29 cellular contexts compared by ENCODE assay signal in genomic region chr11:128894296-128894681, GRCh38. TPM values are rescaled to one million over a fixed set of nuclear protein-coding genes. Genes with fewer than 3 reads are reported as not detected.
DNase-seq lines count a peak whose midpoint lies in the region; ATAC-seq and TF ChIP-seq lines count a peak whose summit lies in the region.
"Had no signal": no experiment of that assay in that cellular context is flagged by ENCODE, and none has a peak within 500 bp of the region (broad histone marks: within the 10 kb centered on the region; RNA-seq: fewer than 3 reads in every experiment).

No MANE protein-coding gene starts in this region.

- peaks cover 8% of the 10 kb centered on the region; the same call in 1 of the 2 replicates for H3F3A ChIP-seq in MM.1S (ENCODE audit: insufficient read depth, low read length)

- ATAC-seq in heart left ventricle (no peak), HG02678 (IDR thresholded peaks at IDR 0.05; ENCODE audit: unreplicated experiment) (peak; percentile 7), gastroesophageal sphincter (no peak)
- ATAC-seq: CD8-positive, alpha-beta T cell had no signal

- H3K79me2 ChIP-seq in MM.1S (ENCODE audit: low read length) (no peaks in the 10 kb centered on the region), parathyroid adenoma (no peaks in the 10 kb centered on the region)

- H4K20me1 ChIP-seq in MM.1S (ENCODE audit: insufficient read depth, low read length): no peaks in the 10 kb centered on the region

- H3K4me1 ChIP-seq in heart left ventricle (peaks cover 0 to 73% (median 38%) of the 10 kb centered on the region in 12 donors), MM.1S (ENCODE audit: low read length) (peaks cover 23% of the 10 kb centered on the region), parathyroid adenoma (peaks cover 6% of the 10 kb centered on the region), gastroesophageal sphincter (peaks cover 0 to 25% (median 0%) of the 10 kb centered on the region in 3 donors)

- no peak for DNase-seq in heart left ventricle
- no peak for DNase-seq in cardiac septum (ENCODE audit: low spot score)
- DNase-seq in MM.1S: no peak
- DNase-seq in HK-2 (ENCODE audit: unreplicated experiment): no peak
- no peak for DNase-seq in lower leg skin (ENCODE audit: low spot score in 2 of 2)
- DNase-seq: activated CD4-positive, alpha-beta T cell treated with anti-CD3 and anti-CD28 coated beads, Interleukin-2, amount 50 U/mL, for 48 hours; activated CD8-positive, alpha-beta memory T cell treated with anti-CD3 and anti-CD28 coated beads, Interleukin-2, amount 50 U/mL, for 4 hours; activated naive CD4-positive, alpha-beta T cell treated with anti-CD3 and anti-CD28 coated beads, Interleukin-2, amount 50 U/mL, for 16 hours; anterior cingulate cortex; CD8-positive, alpha-beta T cell; central memory CD4-positive, alpha-beta T cell; DMS 273 treated with DMSO at 0.1 percent for 48 hours; foreskin keratinocyte; NCI-H1436 treated with DMSO at 0.1 percent for 48 hours; NCI-H446 treated with DMSO at 0.1 percent for 48 hours; NCI-H82; nucleus accumbens; stimulated activated CD4-positive, alpha-beta T cell treated with anti-CD3 and anti-CD28 coated beads, Interleukin-1b, Interleukin-23, amount 100 ng/mL, for 48 hours; stimulated activated CD8-positive, alpha-beta memory T cell treated with anti-CD3 and anti-CD28 coated beads, Interleukin-4, amount 100 ng/mL, for 48 hours had no signal

- intact Hi-C loops in heart left ventricle (cut with DNase I) (no loop called here), cardiac septum (cut with DNase I) (no loop called here), lower leg skin (cut with DNase I; ENCODE audit: low total_unique reads) (no loop called here)

- TF ChIP-seq EP300 in gastroesophageal sphincter (IDR thresholded peaks at IDR 0.05): no peak

- H3K4me3 ChIP-seq in heart left ventricle (no peak overlapping the region), MM.1S (ENCODE audit: low read length) (no peak overlapping the region), parathyroid adenoma (ENCODE audit: low read depth, low read length) (no peak overlapping the region), gastroesophageal sphincter (no peak overlapping the region), lower leg skin (ENCODE audit: low read depth, poor library complexity, severe bottlenecking) (no peak overlapping the region)
- H3K4me3 ChIP-seq: esophagus muscularis mucosa, transverse colon had no signal

- peak overlapping the region; percentile 83; the same call in 1 of the 2 replicates for H3K4me2 ChIP-seq in MM.1S (ENCODE audit: low read depth, low read length)
- peak overlapping the region; percentile 38 for H3K4me2 ChIP-seq in parathyroid adenoma (ENCODE audit: low read length)
- H3K4me2 ChIP-seq: KMS-11 had no signal

- TF ChIP-seq CTCF in heart left ventricle (IDR thresholded peaks at IDR 0.05) (no peak), MM.1S (IDR thresholded peaks at IDR 0.05; ENCODE audit: low read length) (no peak), parathyroid adenoma (IDR thresholded peaks at IDR 0.05) (no peak), gastroesophageal sphincter (IDR thresholded peaks at IDR 0.05) (no peak), lower leg skin (IDR thresholded peaks at IDR 0.05) (no peak)

- TF ChIP-seq POLR2A in heart left ventricle (IDR thresholded peaks at IDR 0.05) (no peak), gastroesophageal sphincter (IDR thresholded peaks at IDR 0.05) (no peak), lower leg skin (IDR thresholded peaks at IDR 0.05) (no peak)

- H3K27ac ChIP-seq in heart left ventricle (peak overlapping the region in 11 of 12 donors; percentile 27 to 86 (median 74)), MM.1S (ENCODE audit: low read length) (peak overlapping the region; percentile 69; the same call in 1 of the 2 replicates), parathyroid adenoma (no peak overlapping the region), gastroesophageal sphincter (no peak overlapping the region)
- H3K27ac ChIP-seq: esophagus muscularis mucosa, foreskin keratinocyte, KMS-11, transverse colon had no signal

- H3K9ac ChIP-seq in MM.1S (ENCODE audit: low read length) (no peak overlapping the region), parathyroid adenoma (no peak overlapping the region)
- H3K9ac ChIP-seq: KMS-11 had no signal

- H3K27me3 ChIP-seq in heart left ventricle: peaks cover 0 to 23% (median 4%) of the 10 kb centered on the region in 9 donors
- no peaks in the 10 kb centered on the region for H3K27me3 ChIP-seq in MM.1S (replicated peaks; ENCODE audit: insufficient read depth, low read length)
- H3K27me3 ChIP-seq in parathyroid adenoma (ENCODE audit: control insufficient read depth, insufficient read depth, low read length): no peaks in the 10 kb centered on the region
- peaks cover 17% of the 10 kb centered on the region for H3K27me3 ChIP-seq in gastroesophageal sphincter
- H3K27me3 ChIP-seq: foreskin keratinocyte had no signal

- no peaks in the 10 kb centered on the region for H3K9me2 ChIP-seq in MM.1S (replicated peaks; ENCODE audit: insufficient read depth, low read length)

- WGBS in heart left ventricle, 4 donors: 49 to 58% (median 51%) methylated on average over 3 of the region's 3 CpGs
- WGBS in gastroesophageal sphincter (ENCODE audit: low coverage in 1 of 2), 2 donors: 82 to 95% methylated on average over 3 of the region's 3 CpGs
- WGBS in lower leg skin, 2 donors: 65 to 77% methylated on average over 3 of the region's 3 CpGs

- no peak overlapping the region for H2AFZ ChIP-seq in MM.1S (ENCODE audit: low read length)
- H2AFZ ChIP-seq in parathyroid adenoma: peak overlapping the region; percentile 11

- H3K36me3 ChIP-seq in heart left ventricle: no peaks in the 10 kb centered on the region
- no peaks in the 10 kb centered on the region for H3K36me3 ChIP-seq in MM.1S (replicated peaks; ENCODE audit: insufficient read depth, low read length)
- H3K36me3 ChIP-seq in parathyroid adenoma (ENCODE audit: control insufficient read depth, insufficient read depth, low read length): no peaks in the 10 kb centered on the region
- H3K36me3 ChIP-seq in gastroesophageal sphincter: no peaks in the 10 kb centered on the region
- H3K36me3 ChIP-seq: esophagus muscularis mucosa, transverse colon had no signal

- H3K9me3 ChIP-seq in heart left ventricle: no peaks in the 10 kb centered on the region
- no peaks in the 10 kb centered on the region for H3K9me3 ChIP-seq in MM.1S (replicated peaks; ENCODE audit: insufficient read depth, low read length)
- H3K9me3 ChIP-seq in parathyroid adenoma (ENCODE audit: control insufficient read depth, low read length): no peaks in the 10 kb centered on the region
- H3K9me3 ChIP-seq in gastroesophageal sphincter: no peaks in the 10 kb centered on the region
- H3K9me3 ChIP-seq: esophagus muscularis mucosa, transverse colon had no signal

RNA-seq across cellular contexts. Expression of gene KCNJ5, which starts 3.1 kb away (rescaled TPM):
- total RNA-seq in heart left ventricle: 10 to 100 TPM in 2 of 9 donors, 1 to 10 TPM in 7; 3.3 to 29.4 (median 7.2) TPM
- polyA plus RNA-seq in heart left ventricle: 1 to 10 TPM; 1.4 to 3.0 TPM
- 12.1 TPM for total RNA-seq in cardiac septum
- 1 to 10 TPM in 1 of 4 donors, under 1 TPM in 3; 0.31 to 3.2 (median 0.71) TPM for total RNA-seq in gastroesophageal sphincter
- total RNA-seq in lower leg skin: 1 to 10 TPM in 1 of 4 donors, under 1 TPM in 2, not detected in 1; 0.15 to 1.0 (median 0.59) TPM
- total RNA-seq: activated T-helper 1 cell treated with anti-CD3 and anti-CD28 coated beads, Interleukin-12 subunit alpha, Interleukin-12 subunit beta, Interleukin-2, Interleukin-4 antibody, amounts not matched to agents 30 ng/mL and 10 ng/mL and 1 ng/mL, durations not matched to agents 14 hours and 24 hours and 36 hours; CD8-positive, alpha-beta T cell; G401; T-helper 1 cell treated with Interleukin-12 subunit alpha and Interleukin-12 subunit beta and Interleukin-4 antibody, amounts not matched to agents 30 ng/mL and 1 ng/mL, for 36 hours had no signal

RNA-seq across cellular contexts. Expression of gene KCNJ1, which starts 27.2 kb away (rescaled TPM):
- total RNA-seq in heart left ventricle (under 1 TPM in 4 of 9 donors, not detected in 5; 0.16 to 0.50 (median 0.31) TPM), cardiac septum (not detected), gastroesophageal sphincter (under 1 TPM in 1 of 4 donors, not detected in 3; 0.27 TPM), lower leg skin (under 1 TPM in 3 of 4 donors, not detected in 1; 0.10 to 0.88 (median 0.42) TPM)
- under 1 TPM in 1 of 2 donors, not detected in 1; 0.08 TPM for polyA plus RNA-seq in heart left ventricle
- total RNA-seq: A172; activated T-helper 1 cell treated with anti-CD3 and anti-CD28 coated beads, Interleukin-12 subunit alpha, Interleukin-12 subunit beta, Interleukin-2, Interleukin-4 antibody, amounts not matched to agents 30 ng/mL and 10 ng/mL and 1 ng/mL, durations not matched to agents 14 hours and 24 hours and 36 hours; CD8-positive, alpha-beta T cell; esophagus muscularis mucosa; foreskin keratinocyte; G401; T-helper 1 cell treated with Interleukin-12 subunit alpha and Interleukin-12 subunit beta and Interleukin-4 antibody, amounts not matched to agents 30 ng/mL and 1 ng/mL, for 36 hours; transverse colon had no signal
- polyA plus RNA-seq: foreskin keratinocyte had no signal

RNA-seq across cellular contexts. Expression of gene TP53AIP1, which starts 48.4 kb away (rescaled TPM):
- total RNA-seq in heart left ventricle: not detected
- polyA plus RNA-seq in heart left ventricle: under 1 TPM in 1 of 2 donors, not detected in 1; 0.01 TPM
- total RNA-seq in cardiac septum: not detected
- total RNA-seq in gastroesophageal sphincter: under 1 TPM in 1 of 4 donors, not detected in 3; 0.42 TPM
- total RNA-seq in lower leg skin: 10 to 100 TPM in 3 of 4 donors, 1 to 10 TPM in 1; 9.2 to 17.3 (median 16.2) TPM
- total RNA-seq: A172; activated T-helper 1 cell treated with anti-CD3 and anti-CD28 coated beads, Interleukin-12 subunit alpha, Interleukin-12 subunit beta, Interleukin-2, Interleukin-4 antibody, amounts not matched to agents 30 ng/mL and 10 ng/mL and 1 ng/mL, durations not matched to agents 14 hours and 24 hours and 36 hours; G401; T-helper 1 cell treated with Interleukin-12 subunit alpha and Interleukin-12 subunit beta and Interleukin-4 antibody, amounts not matched to agents 30 ng/mL and 1 ng/mL, for 36 hours had no signal

Comparison
In these comparisons a context has a peak if more than half of its experiments do, and no peak if none do; other contexts are left out.
1. H3K27ac ChIP-seq: peak in heart left ventricle (11 of 12) and MM.1S (single experiment); none in parathyroid adenoma (single experiment) and gastroesophageal sphincter (0 of 4).
2. RNA of gene TP53AIP1, which starts 48.4 kb away (total RNA-seq): 9.2 to 17.3 TPM in lower leg skin; 0.42 TPM in gastroesophageal sphincter, not detected in heart left ventricle and not detected in cardiac septum (single experiment); every median in the first group is over 4 times any median in the second.